8 cellular contexts compared by ENCODE assay signal in the genomic region with DNA sequence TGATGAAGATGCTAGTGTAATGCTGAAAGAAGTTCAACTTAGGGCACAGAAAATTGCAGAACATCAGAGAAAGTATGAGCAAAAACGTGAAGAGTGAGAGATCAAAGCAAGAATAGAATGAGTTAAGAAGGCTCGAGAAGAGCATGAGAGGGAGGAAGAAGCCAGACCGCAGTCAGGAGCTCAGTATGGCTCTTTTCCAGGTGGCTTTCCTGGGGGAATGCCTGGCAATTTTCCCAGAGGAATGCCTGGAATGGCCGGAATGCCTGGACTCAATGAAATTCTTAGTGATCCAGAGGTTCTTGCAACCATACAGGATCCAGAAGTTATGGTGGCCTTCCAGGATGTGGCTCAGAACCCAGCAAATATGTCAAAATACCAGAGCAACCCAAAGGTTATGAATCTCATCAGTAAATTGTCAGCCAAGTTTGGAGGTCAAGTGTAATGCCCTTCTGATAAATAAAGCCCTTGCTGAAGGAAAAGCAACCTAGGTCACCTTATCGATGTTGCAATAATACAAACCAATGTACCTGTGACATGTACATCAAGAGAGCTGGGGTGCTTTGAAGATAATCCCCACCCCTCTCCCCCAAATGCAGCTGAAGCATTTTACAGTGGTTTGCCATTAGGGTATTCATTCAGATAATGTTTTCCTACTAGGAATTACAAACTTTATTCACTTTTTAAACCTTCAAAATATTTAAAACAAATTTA.
A peak's percentile ranks its signal among the peaks of the same experiment; 100 is the strongest.
DNase-seq lines count a peak whose midpoint lies in the region; ATAC-seq and TF ChIP-seq lines count a peak whose summit lies in the region.
"Not testable (repeated sequence)": the region's sequence is repeated elsewhere in the genome, so short reads cannot be mapped to it uniquely, and the experiment has no call there.

No MANE protein-coding gene starts in this region.

- H2AK5ac ChIP-seq in IMR-90 (ENCODE audit: low read depth, low read length): peak overlapping the region; percentile 64; the same call in 1 of the 2 replicates

- DNase-seq in AG09319 (ENCODE audit: extremely low read depth, low read depth) (peak; percentile 35), GM23248 (peak; percentile 25), IMR-90 (peak; percentile 70), SK-MEL-5 (ENCODE audit: low read depth, low spot score) (peak; percentile 56), body of pancreas (peak in 3 of 4 donors; percentile 19 to 35 (median 20)), fibroblast of lung (ENCODE audit: low read depth in 2 of 2) (peak; percentile 55 to 89), kidney glomerular epithelial cell (lab: John Stamatoyannopoulos, UW) (peak; percentile 52), skeletal muscle cell (ENCODE audit: low read depth) (peak; percentile 19)

- H3K56ac ChIP-seq in IMR-90 (ENCODE audit: extremely low read depth, insufficient read depth, low read length): not testable (repeated sequence)

- intact Hi-C loops in IMR-90 (cut with micrococcal nuclease): loop anchor here (2.0 kb wide), 1 partner anchor 16 kb away; no protein-coding TSS in a partner anchor
- intact Hi-C loops in body of pancreas (cut with DNase I): not testable (repeated sequence)

- not testable (repeated sequence) for H3K9me1 ChIP-seq in IMR-90 (ENCODE audit: insufficient read depth, low read length)

- not testable (repeated sequence) for H3K23ac ChIP-seq in IMR-90 (ENCODE audit: low read depth, low read length)

- not testable (repeated sequence) for H3F3A ChIP-seq in GM23248 (ENCODE audit: insufficient read depth)

- H2BK20ac ChIP-seq in IMR-90 (ENCODE audit: low read depth, low read length): peak overlapping the region; percentile 63; the same call in 1 of the 2 replicates

- dilution Hi-C loops in IMR-90 (cut with HindIII; ENCODE audit: low sequenced_read_pairs, unreplicated experiment): not testable (repeated sequence)

- not testable (repeated sequence) for H3K36me3 ChIP-seq in GM23248 (ENCODE audit: low read depth); IMR-90 (ENCODE audit: control insufficient read depth, insufficient read depth, low read length); body of pancreas (replicated peaks in 1 of 2; ENCODE audit: insufficient read depth in 1 of 2, low read depth in 2 of 2); fibroblast of lung (ENCODE audit: control insufficient read depth, insufficient read depth, low read length)

- H3K4me2 ChIP-seq in GM23248 (ENCODE audit: unreplicated experiment); IMR-90 (ENCODE audit: low read depth, low read length); fibroblast of lung (ENCODE audit: extremely low read depth, insufficient read depth, low read length): not testable (repeated sequence)

- in situ Hi-C loops in GM23248 (cut with MboI); IMR-90 (cut with MboI; ENCODE audit: low sequenced_read_pairs); SK-MEL-5 (cut with HindIII; ENCODE audit: low pct_unique_long_range_greater_than_20kb, low sequenced_read_pairs): not testable (repeated sequence)

- not testable (repeated sequence) for H3K18ac ChIP-seq in IMR-90 (ENCODE audit: low read depth, low read length)

- H3K27me3 ChIP-seq in GM23248 (replicated peaks; ENCODE audit: insufficient read depth); IMR-90 (ENCODE audit: control insufficient read depth, insufficient read depth, low read length); body of pancreas; fibroblast of lung (ENCODE audit: control insufficient read depth, insufficient read depth, low read length): not testable (repeated sequence)

- H2AK9ac ChIP-seq in IMR-90 (replicated peaks; ENCODE audit: low read depth, low read length, poor library complexity): not testable (repeated sequence)

- ATAC-seq in IMR-90 (ENCODE audit: low read depth): peak; percentile 42; the same call in 1 of the 2 replicates
- not testable (repeated sequence) for ATAC-seq in body of pancreas

- H4K5ac ChIP-seq in IMR-90 (ENCODE audit: low read depth, low read length): not testable (repeated sequence)

- H4K91ac ChIP-seq in IMR-90 (ENCODE audit: insufficient read depth, low read depth, low read length): peak overlapping the region; percentile 32; the same call in 1 of the 2 replicates

- H3K9me2 ChIP-seq in GM23248 (ENCODE audit: insufficient read depth): not testable (repeated sequence)

- not testable (repeated sequence) for TF ChIP-seq RAD21 in IMR-90 (IDR thresholded peaks at IDR 0.05; ENCODE audit: low read length)

- not testable (repeated sequence) for TF ChIP-seq POLR2A in IMR-90 (IDR thresholded peaks at IDR 0.05; ENCODE audit: low read depth, low read length); body of pancreas (IDR thresholded peaks at IDR 0.05)

- 0 out of 3 replicates have a peak overlapping the region, but pooled peaks have one; percentile 5 for H2BK15ac ChIP-seq in IMR-90 (ENCODE audit: low read depth, low read length)

- not testable (repeated sequence) for H2BK5ac ChIP-seq in IMR-90 (ENCODE audit: low read depth, low read length, poor library complexity, severe bottlenecking)

- H2AFZ ChIP-seq in GM23248; IMR-90 (replicated peaks; ENCODE audit: low read length, poor library complexity); fibroblast of lung (ENCODE audit: low read length): not testable (repeated sequence)

- H3K79me1 ChIP-seq in IMR-90 (ENCODE audit: low read depth in 1 of 2, low read length in 2 of 2): not testable (repeated sequence)

- POLR2A ChIA-PET in IMR-90 (lab: Charles Lee; ENCODE audit: unreplicated experiment): not testable (repeated sequence)

- not testable (repeated sequence) for H3K14ac ChIP-seq in IMR-90 (replicated peaks; ENCODE audit: low read depth, low read length)

- peak overlapping the region; percentile 53 for H2BK120ac ChIP-seq in IMR-90 (ENCODE audit: low read depth, low read length)

- 20 to 22% methylated on average over 5 of the region's 5 CpGs for WGBS in GM23248 (ENCODE audit: low coverage in 1 of 2, low lambda C conversion rate in 2 of 2, missing lambda C conversion rate in 2 of 2), 2 experiments
- 12% methylated on average over 3 of the region's 5 CpGs; no CpG with 5 or more reads in 1 of the 2 experiments for WGBS in IMR-90 (ENCODE audit: extremely low coverage in 2 of 2, insufficient read length in 1 of 2), 2 experiments
- 30 to 42% methylated on average over 5 of the region's 5 CpGs for WGBS in body of pancreas, 2 donors

- BruUV-seq in IMR-90 (replicated peaks; lab: Mats Ljungman, UMichigan): not testable (repeated sequence)

- H3K4ac ChIP-seq in IMR-90 (ENCODE audit: low read depth, low read length): peak overlapping the region; percentile 59

- H3K27ac ChIP-seq in GM23248; IMR-90 (ENCODE audit: insufficient read depth, low read length); body of pancreas; fibroblast of lung (ENCODE audit: insufficient read depth, low read length): not testable (repeated sequence)

- CTCF ChIA-PET in IMR-90 (lab: Yijun Ruan, JAX): not testable (repeated sequence)

- not testable (repeated sequence) for H3K79me2 ChIP-seq in GM23248 (ENCODE audit: insufficient read depth); fibroblast of lung (ENCODE audit: control insufficient read depth, insufficient read depth, low read length)

- H4K20me1 ChIP-seq in GM23248 (ENCODE audit: insufficient read depth); IMR-90 (ENCODE audit: insufficient read depth, low read length); fibroblast of lung (ENCODE audit: control insufficient read depth, extremely low read depth, insufficient read depth, low read length): not testable (repeated sequence)

- not testable (repeated sequence) for H4K8ac ChIP-seq in IMR-90 (ENCODE audit: low read depth in 2 of 2, low read length in 2 of 2)

- not testable (repeated sequence) for H3K9ac ChIP-seq in GM23248; IMR-90 (ENCODE audit: low read depth, low read length); fibroblast of lung (ENCODE audit: insufficient read depth, low read length)

- not testable (repeated sequence) for H3K9me3 ChIP-seq in GM23248 (ENCODE audit: low read depth); IMR-90 (ENCODE audit: control insufficient read depth, insufficient read depth, low read length); body of pancreas; fibroblast of lung (ENCODE audit: control insufficient read depth, insufficient read depth, low read depth, low read length)

- TF ChIP-seq CTCF in AG09319 (IDR thresholded peaks at IDR 0.05; ENCODE audit: low read depth, low read length); IMR-90 (conservative IDR thresholded peaks at IDR 0.05; ENCODE audit: low read depth, low read length); body of pancreas (IDR thresholded peaks at IDR 0.05); fibroblast of lung (conservative IDR thresholded peaks at IDR 0.05 in 1 of 2, IDR thresholded peaks at IDR 0.05 in 1 of 2; ENCODE audit: low read depth in 1 of 2, low read length in 2 of 2): not testable (repeated sequence)

- H3K4me1 ChIP-seq in GM23248 (ENCODE audit: insufficient read depth); IMR-90 (ENCODE audit: control insufficient read depth, insufficient read depth, low read length); body of pancreas; fibroblast of lung (ENCODE audit: control insufficient read depth, extremely low read depth, insufficient read depth, low read length): not testable (repeated sequence)

- not testable (repeated sequence) for H3K4me3 ChIP-seq in GM23248; IMR-90 (ENCODE audit: insufficient read depth, low read depth, low read length); body of pancreas; fibroblast of lung (replicated peaks in 1 of 4; ENCODE audit: control extremely low read depth in 1 of 4, insufficient read depth in 1 of 4, low read depth in 3 of 4, low read length in 4 of 4); skeletal muscle cell (ENCODE audit: low read depth, low read length)

TF ChIP-seq in IMR-90, 13 proteins besides CTCF, POLR2A, EP300 and RAD21:
- peak; percentile 84 for TF ChIP-seq CEBPB (IDR thresholded peaks at IDR 0.05; ENCODE audit: low read depth, low read length)

Comparison
In these comparisons a context has a peak if more than half of its experiments do, and no peak if none do; other contexts are left out.
1. DNase-seq: peak in every context shown above with its lines; median percentile 72 in fibroblast of lung; 70 in IMR-90; 56 in SK-MEL-5; 52 in kidney glomerular epithelial cell; 35 in AG09319; 25 in GM23248; 20 in body of pancreas; 19 in skeletal muscle cell.